In the genomic region with DNA sequence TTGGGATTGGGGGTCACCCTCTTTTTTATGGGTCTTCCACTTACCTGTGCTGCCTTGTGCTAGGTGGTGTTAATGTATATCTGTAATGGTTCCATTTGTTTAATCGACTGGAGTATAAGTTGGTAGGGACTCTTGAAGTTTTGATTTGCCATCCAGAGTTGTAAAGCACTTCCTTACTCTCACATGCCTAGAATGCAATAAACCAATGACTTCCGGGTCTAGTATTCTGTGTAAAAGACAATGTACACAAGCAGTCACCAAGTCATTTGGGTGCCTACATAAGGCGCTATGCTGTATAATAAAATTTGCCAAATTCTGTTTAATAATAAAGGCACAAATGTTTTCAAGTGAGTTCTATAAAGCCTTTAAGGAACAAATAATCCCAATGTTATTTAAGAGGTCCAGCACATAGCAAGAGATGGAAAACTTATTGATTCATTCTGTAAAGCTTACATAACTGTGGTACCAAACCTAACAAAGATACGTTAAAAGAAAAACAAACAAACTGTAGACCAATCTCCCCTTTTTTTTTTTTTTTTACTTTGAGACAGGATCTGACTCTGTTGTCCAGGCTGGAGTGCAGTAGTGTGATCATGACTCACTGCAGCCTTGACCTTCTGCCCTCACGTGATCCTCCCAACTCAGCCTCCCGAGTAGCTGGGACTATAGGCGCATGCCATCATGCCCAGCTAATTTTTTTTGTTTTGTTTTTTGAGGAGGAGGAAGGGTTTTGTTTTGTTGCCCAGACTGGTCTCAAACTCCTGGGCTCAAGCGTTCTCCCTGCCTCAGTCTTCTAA, we compare ENCODE assay signal across 10 cellular contexts.
"Had no signal": no experiment of that assay in that cellular context is flagged by ENCODE, and none has a peak within 500 bp of the region (broad histone marks: within the 10 kb centered on the region; RNA-seq: fewer than 3 reads in every experiment).

No MANE protein-coding gene starts in this region.

- H3K4me3 Mint-ChIP-seq: activated naive CD8-positive, alpha-beta T cell treated with anti-CD3 and anti-CD28 coated beads, Interleukin-2, amount 50 U/mL, for 24 hours; nephron had no signal

- H3K27ac ChIP-seq: tibial artery, vagina had no signal

- H3K9me3 Mint-ChIP-seq: activated naive CD8-positive, alpha-beta T cell treated with anti-CD3 and anti-CD28 coated beads, Interleukin-2, amount 50 U/mL, for 24 hours; nephron had no signal

- H3K4me3 ChIP-seq: tibial artery, vagina had no signal

- DNase-seq: activated CD4-positive, alpha-beta T cell treated with anti-CD3 and anti-CD28 coated beads for 4 hours; activated naive CD4-positive, alpha-beta T cell treated with Interleukin-2 at 50 U/mL for 16 hours; activated naive CD8-positive, alpha-beta T cell treated with anti-CD3 and anti-CD28 coated beads, Interleukin-2, amount 50 U/mL, for 24 hours; caudate nucleus; hypothalamus; mammary epithelial cell; stimulated activated CD4-positive, alpha-beta T cell treated with anti-CD3 and anti-CD28 coated beads, Interleukin-15, amount 100 ng/mL, for 24 hours; tibial artery had no signal

- H3K4me1 Mint-ChIP-seq: activated naive CD8-positive, alpha-beta T cell treated with anti-CD3 and anti-CD28 coated beads, Interleukin-2, amount 50 U/mL, for 24 hours; nephron had no signal

- ATAC-seq: activated naive CD8-positive, alpha-beta T cell treated with anti-CD3 and anti-CD28 coated beads, Interleukin-2, amount 50 U/mL, for 24 hours had no signal

- H3K27ac Mint-ChIP-seq: activated naive CD8-positive, alpha-beta T cell treated with anti-CD3 and anti-CD28 coated beads, Interleukin-2, amount 50 U/mL, for 24 hours; nephron had no signal

- H3K9me3 ChIP-seq: tibial artery, vagina had no signal

- H3K27me3 Mint-ChIP-seq: activated naive CD8-positive, alpha-beta T cell treated with anti-CD3 and anti-CD28 coated beads, Interleukin-2, amount 50 U/mL, for 24 hours had no signal

- H3K4me1 ChIP-seq: tibial artery, vagina had no signal

- H3K27me3 ChIP-seq: tibial artery, vagina had no signal
